22 cellular contexts compared by ENCODE assay signal in the genomic region with DNA sequence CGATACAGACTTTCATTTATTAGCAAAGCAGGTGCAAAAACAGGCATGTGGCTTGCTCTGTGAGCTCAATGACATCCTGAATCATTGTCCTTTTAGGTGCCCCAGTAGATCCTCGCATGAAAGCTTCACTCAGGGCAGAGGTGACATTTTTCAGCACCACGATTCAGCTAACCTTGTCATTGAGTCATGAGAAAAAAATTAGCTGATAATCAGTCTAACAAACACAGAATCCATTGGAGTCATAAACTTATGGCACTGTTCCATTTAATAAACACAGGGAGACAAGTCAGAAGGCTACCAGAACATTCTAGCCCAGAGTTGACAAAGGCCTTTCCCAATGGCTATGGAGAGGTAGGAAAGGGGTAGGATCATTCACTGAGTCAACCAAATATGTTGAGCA.
"Had no signal": no experiment of that assay in that cellular context is flagged by ENCODE, and none has a peak within 500 bp of the region (broad histone marks: within the 10 kb centered on the region; RNA-seq: fewer than 3 reads in every experiment).

No MANE protein-coding gene starts in this region.

- H2AFZ ChIP-seq: neural progenitor cell had no signal

- H3K36me3 ChIP-seq: gastrocnemius medialis, neural progenitor cell, right lobe of liver, stomach, vagina had no signal

- ATAC-seq: body of pancreas; gastrocnemius medialis; naive thymus-derived CD4-positive, alpha-beta T cell; stimulated activated effector memory CD8-positive, alpha-beta T cell treated with anti-CD3 and anti-CD28 coated beads, Interleukin-12 subunit alpha, Interleukin-12 subunit beta, amount 100 ng/mL, for 72 hours; WTC11 had no signal

- H3K27ac ChIP-seq: body of pancreas, epithelial cell of prostate, neural progenitor cell, right lobe of liver, stomach, vagina had no signal

- H3K4me1 ChIP-seq: body of pancreas, vagina had no signal

- H3K9me3 ChIP-seq: body of pancreas, gastrocnemius medialis, vagina had no signal

- DNase-seq: activated CD4-positive, alpha-beta memory T cell treated with anti-CD3 and anti-CD28 coated beads for 36 hours; activated CD4-positive, alpha-beta T cell treated with anti-CD3 and anti-CD28 coated beads for 4 hours; activated naive CD4-positive, alpha-beta T cell treated with Interleukin-2 at 50 U/mL for 16 hours; activated naive CD8-positive, alpha-beta T cell treated with anti-CD3 and anti-CD28 coated beads, Interleukin-2, amount 10 ng/mL, durations not matched to agents 7 days and 5 days; activated T-cell treated with anti-CD3 and anti-CD28 coated beads, Interleukin-2, amount 50 U/mL, for 1 hour; body of pancreas; caudate nucleus; endodermal cell; gastrocnemius medialis; head of caudate nucleus; mesenchymal stem cell; naive thymus-derived CD4-positive, alpha-beta T cell; stimulated activated CD4-positive, alpha-beta T cell treated with anti-CD3 and anti-CD28 coated beads, Interleukin-4, amount 100 ng/mL, for 24 hours; stomach had no signal

- FAIRE-seq: colon had no signal

- H3K4me3 ChIP-seq: body of pancreas, gastrocnemius medialis, mucosa of descending colon, neural progenitor cell, right lobe of liver, stomach, vagina had no signal

- H3K4me2 ChIP-seq: neural progenitor cell had no signal

- H3K27me3 ChIP-seq: body of pancreas, gastrocnemius medialis, neural progenitor cell, right lobe of liver, stomach, vagina had no signal
